ENCODE assay signal across 26 cellular contexts in the genomic region with DNA sequence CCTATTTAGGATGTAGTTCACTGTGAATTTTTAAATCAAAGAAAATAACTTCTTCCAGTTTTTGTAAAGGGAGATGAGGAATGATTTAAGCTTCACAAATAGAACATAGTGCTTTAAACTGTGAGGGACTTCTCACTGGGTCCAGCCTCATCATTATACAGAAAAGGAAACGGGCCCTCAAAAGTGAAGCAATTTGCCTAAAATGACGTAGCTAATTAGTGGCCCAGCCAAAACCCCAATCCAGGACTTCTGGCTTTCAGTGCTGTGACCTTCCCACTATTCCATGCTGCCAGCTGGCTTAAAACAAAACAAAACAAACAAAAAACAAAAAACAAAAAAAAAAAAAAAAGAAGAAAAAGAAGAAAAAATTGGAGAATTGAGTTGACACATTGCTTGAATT. TPM values are rescaled to one million over a fixed set of nuclear protein-coding genes. Genes with fewer than 3 reads are reported as not detected.
"Had no signal": no experiment of that assay in that cellular context is flagged by ENCODE, and none has a peak within 500 bp of the region (broad histone marks: within the 10 kb centered on the region; RNA-seq: fewer than 3 reads in every experiment).

No MANE protein-coding gene starts in this region.

- ATAC-seq: gastroesophageal sphincter; left colon; naive thymus-derived CD8-positive, alpha-beta T cell; psoas muscle; stimulated activated effector memory CD8-positive, alpha-beta T cell treated with anti-CD3 and anti-CD28 coated beads, Interleukin-12 subunit alpha, Interleukin-12 subunit beta, amount 100 ng/mL, for 72 hours had no signal

- H3K4me3 Mint-ChIP-seq: central memory CD8-positive, alpha-beta T cell; dendritic cell treated with granulocyte-macrophage colony-stimulating factor and Interleukin-4, amounts not matched to agents 40 ng/mL and 50 ng/mL, for 4 days; endodermal cell; immature natural killer cell; naive thymus-derived CD8-positive, alpha-beta T cell; nephron progenitor cell; stimulated activated effector memory CD8-positive, alpha-beta T cell treated with anti-CD3 and anti-CD28 coated beads, Interleukin-12 subunit alpha, Interleukin-12 subunit beta, amount 100 ng/mL, for 72 hours had no signal

- H3K36me3 Mint-ChIP-seq: immature natural killer cell; stimulated activated effector memory CD8-positive, alpha-beta T cell treated with anti-CD3 and anti-CD28 coated beads, Interleukin-12 subunit alpha, Interleukin-12 subunit beta, amount 100 ng/mL, for 72 hours had no signal

- H3K4me1 Mint-ChIP-seq: central memory CD8-positive, alpha-beta T cell; immature natural killer cell; stimulated activated effector memory CD8-positive, alpha-beta T cell treated with anti-CD3 and anti-CD28 coated beads, Interleukin-12 subunit alpha, Interleukin-12 subunit beta, amount 100 ng/mL, for 72 hours had no signal

- H3K27ac Mint-ChIP-seq: dendritic cell treated with granulocyte-macrophage colony-stimulating factor and Interleukin-4, amounts not matched to agents 40 ng/mL and 50 ng/mL, for 4 days; endodermal cell; immature natural killer cell; nephron progenitor cell; stimulated activated effector memory CD8-positive, alpha-beta T cell treated with anti-CD3 and anti-CD28 coated beads, Interleukin-12 subunit alpha, Interleukin-12 subunit beta, amount 100 ng/mL, for 72 hours had no signal

- DNase-seq: colonic mucosa; effector CD8-positive, alpha-beta T cell; endodermal cell; foreskin fibroblast; heart left ventricle; immature natural killer cell; islet precursor cell; kidney glomerular epithelial cell; left colon; mesendoderm; naive thymus-derived CD8-positive, alpha-beta T cell; nephron progenitor cell; occipital lobe; ovary; psoas muscle; retina; sigmoid colon; stimulated activated CD4-positive, alpha-beta T cell treated with anti-CD3 and anti-CD28 coated beads, Interleukin-2, amount 100 ng/mL, for 24 hours; stimulated activated CD4-positive, alpha-beta T cell treated with anti-CD3 and anti-CD28 coated beads, Interleukin-4, amount 100 ng/mL, for 24 hours; stimulated activated naive CD4-positive, alpha-beta T cell treated with Interleukin-2 at 50 U/mL for 16 hours; tibial artery; upper lobe of left lung had no signal

- H3K9me3 Mint-ChIP-seq: central memory CD8-positive, alpha-beta T cell; dendritic cell treated with granulocyte-macrophage colony-stimulating factor and Interleukin-4, amounts not matched to agents 40 ng/mL and 50 ng/mL, for 4 days; naive thymus-derived CD8-positive, alpha-beta T cell; stimulated activated effector memory CD8-positive, alpha-beta T cell treated with anti-CD3 and anti-CD28 coated beads, Interleukin-12 subunit alpha, Interleukin-12 subunit beta, amount 100 ng/mL, for 72 hours had no signal

RNA-seq across cellular contexts. Expression of gene STOX2, which starts 45.0 kb away (rescaled TPM):
- total RNA-seq: naive thymus-derived CD8-positive, alpha-beta T cell had no signal
- polyA plus RNA-seq: immature natural killer cell; naive thymus-derived CD8-positive, alpha-beta T cell had no signal
